ENCODE assay signal across 14 cellular contexts in genomic region chr7:50640779-50641178, GRCh38.
A peak's percentile ranks its signal among the peaks of the same experiment; 100 is the strongest.
DNase-seq lines count a peak whose midpoint lies in the region; ATAC-seq and TF ChIP-seq lines count a peak whose summit lies in the region.
"Had no signal": no experiment of that assay in that cellular context is flagged by ENCODE, and none has a peak within 500 bp of the region (broad histone marks: within the 10 kb centered on the region; RNA-seq: fewer than 3 reads in every experiment).

No MANE protein-coding gene starts in this region.

- H3K4me3 ChIP-seq in left ventricle myocardium inferior: no peak overlapping the region
- H3K4me3 ChIP-seq in trophoblast cell (ENCODE audit: low read depth, low read length): no peak overlapping the region
- no peak overlapping the region for H3K4me3 ChIP-seq in aorta (ENCODE audit: low read length in 2 of 2)
- H3K4me3 ChIP-seq: BLaER1 treated with 17β-estradiol and CSF1 and Interleukin-3, amounts not matched to agents 10 nM and 100 nM had no signal

- H4K12ac ChIP-seq in trophoblast cell (ENCODE audit: low read depth, low read length): no peak overlapping the region

- no peaks in the 10 kb centered on the region for H3K79me1 ChIP-seq in trophoblast cell (ENCODE audit: low read length)

- H3K4me1 ChIP-seq in left ventricle myocardium inferior (peaks cover 31% of the 10 kb centered on the region), trophoblast cell (ENCODE audit: control insufficient read depth in 1 of 2, insufficient read depth in 2 of 2, low read length in 2 of 2) (peaks cover 0 to 5% of the 10 kb centered on the region in 2 experiments), aorta (ENCODE audit: control insufficient read depth in 1 of 2, insufficient read depth in 2 of 2, low read length in 2 of 2) (no peaks in the 10 kb centered on the region)
- H3K4me1 ChIP-seq: BLaER1 treated with 17β-estradiol and CSF1 and Interleukin-3, amounts not matched to agents 10 nM and 100 nM had no signal

- no peaks in the 10 kb centered on the region for H3K79me2 ChIP-seq in trophoblast cell (ENCODE audit: control insufficient read depth, insufficient read depth, low read length, poor library complexity)

- H3K27me3 ChIP-seq in left ventricle myocardium inferior (ENCODE audit: low read depth) (no peaks in the 10 kb centered on the region), trophoblast cell (ENCODE audit: insufficient read depth, low read length) (no peaks in the 10 kb centered on the region), aorta (ENCODE audit: control insufficient read depth in 1 of 2, insufficient read depth in 2 of 2, low read length in 1 of 2) (no peaks in the 10 kb centered on the region)
- H3K27me3 ChIP-seq: BLaER1 treated with 17β-estradiol and CSF1 and Interleukin-3, amounts not matched to agents 10 nM and 100 nM had no signal

- no peak overlapping the region for H3K23ac ChIP-seq in trophoblast cell (ENCODE audit: low read length)

- H3K9me3 ChIP-seq in left ventricle myocardium inferior (replicated peaks): no peaks in the 10 kb centered on the region
- no peaks in the 10 kb centered on the region for H3K9me3 ChIP-seq in trophoblast cell (ENCODE audit: insufficient read depth, low read depth, low read length)
- no peaks in the 10 kb centered on the region for H3K9me3 ChIP-seq in aorta (ENCODE audit: control insufficient read depth, low read length)

- no peak overlapping the region for H2AFZ ChIP-seq in trophoblast cell (ENCODE audit: insufficient read depth, low read length, poor library complexity)

- intact Hi-C loops in left ventricle myocardium inferior (cut with micrococcal nuclease): no loop called here
- intact Hi-C loops in left cardiac atrium (cut with DNase I): no loop called here
- intact Hi-C loops in aorta (cut with DNase I): no loop called here

- H3K4me2 ChIP-seq in trophoblast cell (ENCODE audit: low read length): no peak overlapping the region
- H3K4me2 ChIP-seq: BLaER1 treated with 17β-estradiol and CSF1 and Interleukin-3, amounts not matched to agents 10 nM and 100 nM had no signal

- no peak overlapping the region for H2BK5ac ChIP-seq in trophoblast cell (ENCODE audit: low read depth, low read length, poor library complexity)

- H3K27ac ChIP-seq in left ventricle myocardium inferior (replicated peaks) (peak overlapping the region; percentile 77), trophoblast cell (ENCODE audit: low read depth, low read length) (no peak overlapping the region), aorta (ENCODE audit: low read depth in 1 of 2, low read length in 2 of 2) (no peak overlapping the region)
- H3K27ac ChIP-seq: BLaER1 treated with 17β-estradiol and CSF1 and Interleukin-3, amounts not matched to agents 10 nM and 100 nM had no signal

- H3K4ac ChIP-seq in trophoblast cell (ENCODE audit: low read depth, low read length): no peak overlapping the region

- H2BK120ac ChIP-seq in trophoblast cell (ENCODE audit: insufficient read depth, low read length, poor library complexity): no peak overlapping the region

- H3K18ac ChIP-seq in trophoblast cell (ENCODE audit: low read length): peak overlapping the region; percentile 3

- H3K36me3 ChIP-seq in left ventricle myocardium inferior (no peaks in the 10 kb centered on the region), trophoblast cell (ENCODE audit: control insufficient read depth in 1 of 2, insufficient read depth in 2 of 2, low read length in 2 of 2) (peaks cover 0 to 3% of the 10 kb centered on the region in 2 experiments), aorta (ENCODE audit: control insufficient read depth in 1 of 2, insufficient read depth in 2 of 2, low read length in 1 of 2) (no peaks in the 10 kb centered on the region)

- H4K91ac ChIP-seq in trophoblast cell (ENCODE audit: low read depth, low read length): no peak overlapping the region

- no peak for TF ChIP-seq CTCF in left ventricle myocardium inferior (IDR thresholded peaks at IDR 0.05; ENCODE audit: borderline replicate concordance)

- no peak overlapping the region for H4K8ac ChIP-seq in trophoblast cell (ENCODE audit: low read depth, low read length)

- ATAC-seq in left cardiac atrium (no peak), aorta (ENCODE audit: low FRiP score) (peak; percentile 12)

- DNase-seq in left ventricle myocardium inferior (no peak), left cardiac atrium (no peak), globus pallidus (ENCODE audit: low spot score) (peak; percentile 73), trophoblast cell (no peak), aorta (peak in 1 of 2 donors; percentile 44), COLO829 (ENCODE audit: low spot score) (no peak), DMS53 (lab: John Stamatoyannopoulos, UW) (no peak), NCI-H2081 treated with DMSO at 0.1 percent for 48 hours (lab: John Stamatoyannopoulos, UW) (no peak)
- DNase-seq: CD8-positive, alpha-beta memory T cell; GF-D8; HFFc6; KBM-7; NCI-H2081 had no signal

- no CpG with 5 or more reads among the region's 7 CpGs for WGBS in trophoblast cell (ENCODE audit: extremely low coverage, insufficient coverage, insufficient read length)
- WGBS in aorta, 2 donors: 85 to 89% methylated on average over 7 of the region's 7 CpGs

- no peak overlapping the region for H2BK12ac ChIP-seq in trophoblast cell (ENCODE audit: low read length)

- H2AK5ac ChIP-seq in trophoblast cell (ENCODE audit: low read length): no peak overlapping the region

- no peak overlapping the region for H3K9ac ChIP-seq in trophoblast cell (ENCODE audit: low read length)
- H3K9ac ChIP-seq: BLaER1 treated with 17β-estradiol and CSF1 and Interleukin-3, amounts not matched to agents 10 nM and 100 nM had no signal

- H3K14ac ChIP-seq in trophoblast cell (ENCODE audit: low read length): no peak overlapping the region
